ENCODE assay signal across 9 cellular contexts in the genomic region with DNA sequence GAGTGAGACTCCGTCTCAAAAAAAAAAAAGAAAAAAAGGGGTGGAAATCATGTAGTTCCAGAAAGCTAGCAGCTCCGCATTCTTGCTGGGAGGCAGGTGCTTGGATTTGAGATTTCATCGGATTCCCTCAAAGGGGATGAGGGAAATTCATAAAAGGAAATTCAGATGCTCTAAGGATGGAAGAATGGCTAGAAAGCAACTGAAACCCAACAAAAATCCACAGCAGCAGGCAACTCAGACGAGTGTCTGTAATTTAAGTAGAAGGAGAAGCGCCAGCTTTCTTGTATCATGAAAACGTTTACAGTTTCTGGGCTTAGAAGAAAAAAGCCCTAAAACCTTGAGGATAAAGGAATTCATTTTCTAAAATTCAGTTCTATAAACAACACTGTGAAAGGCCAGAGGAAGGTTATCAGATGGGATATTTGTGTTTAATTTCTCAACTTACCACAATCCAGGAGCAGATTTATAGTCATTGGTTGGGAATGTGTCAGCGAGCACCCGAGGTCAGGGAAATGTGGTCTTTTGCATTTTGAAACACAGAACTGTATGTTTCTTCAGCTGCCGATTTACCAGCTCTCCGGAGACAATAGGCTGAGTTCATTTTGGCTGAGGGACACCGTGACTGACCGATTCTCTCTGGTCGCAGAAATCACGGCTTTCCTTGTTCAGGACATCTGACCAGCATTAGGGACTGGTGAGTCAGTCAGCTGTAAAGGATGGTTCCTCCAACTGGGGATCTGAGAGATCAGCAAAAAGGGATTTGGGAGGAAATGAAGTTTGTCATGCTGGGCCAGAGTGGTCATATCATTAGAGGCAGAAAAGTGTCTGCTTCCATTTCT.
DNase-seq lines count a peak whose midpoint lies in the region; TF ChIP-seq lines count a peak whose summit lies in the region.
"Had no signal": no experiment of that assay in that cellular context is flagged by ENCODE, and none has a peak within 500 bp of the region (broad histone marks: within the 10 kb centered on the region; RNA-seq: fewer than 3 reads in every experiment).

No MANE protein-coding gene starts in this region.

- H3K36me3 ChIP-seq in GM23248 (ENCODE audit: low read depth) (no peaks in the 10 kb centered on the region), right atrium auricular region (no peaks in the 10 kb centered on the region), skeletal muscle satellite cell (ENCODE audit: insufficient read depth, low read length) (no peaks in the 10 kb centered on the region)
- H3K36me3 ChIP-seq: neutrophil had no signal

- H3K9me3 ChIP-seq in GM23248 (ENCODE audit: low read depth): no peaks in the 10 kb centered on the region
- H3K9me3 ChIP-seq in right atrium auricular region: no peaks in the 10 kb centered on the region
- no peaks in the 10 kb centered on the region for H3K9me3 ChIP-seq in skeletal muscle satellite cell (replicated peaks; ENCODE audit: low read length)
- H3K9me3 ChIP-seq: neutrophil had no signal

- H3K4me3 ChIP-seq in GM23248: peak overlapping the region; percentile 49
- H3K4me3 ChIP-seq in astrocyte of the cerebellum (ENCODE audit: low read depth, low read length): no peak overlapping the region
- no peak overlapping the region for H3K4me3 ChIP-seq in right atrium auricular region
- H3K4me3 ChIP-seq in skeletal muscle satellite cell (ENCODE audit: low read length): no peak overlapping the region

- H3F3A ChIP-seq in GM23248 (ENCODE audit: insufficient read depth): peaks cover 49% of the 10 kb centered on the region

- TF ChIP-seq CTCF in astrocyte of the cerebellum (IDR thresholded peaks at IDR 0.05; ENCODE audit: low read depth, low read length, missing control alignments) (no peak), right atrium auricular region (IDR thresholded peaks at IDR 0.05) (no peak), GM10248 (IDR thresholded peaks at IDR 0.05; ENCODE audit: control extremely low read depth, extremely low read depth, low read depth, missing control alignments) (no peak)

- no peaks in the 10 kb centered on the region for H3K79me2 ChIP-seq in GM23248 (ENCODE audit: insufficient read depth)

- POLR2A ChIA-PET in GM10248 (lab: Yijun Ruan, JAX): no interaction called here

- DNase-seq in GM23248 (peak; percentile 86), astrocyte of the cerebellum (ENCODE audit: low read depth) (peak; percentile 99), right atrium auricular region (ENCODE audit: low spot score) (peak; percentile 78), Kasumi-1 (lab: John Stamatoyannopoulos, UW) (no peak), GM10248 (ENCODE audit: extremely low spot score) (no peak), COLO668 (lab: John Stamatoyannopoulos, UW; ENCODE audit: unreplicated experiment) (no peak)
- no peak for DNase-seq in effector CD4-positive, alpha-beta T cell

- CTCF ChIA-PET in GM10248 (lab: Yijun Ruan, JAX): no interaction called here

- in situ Hi-C loops in GM23248 (cut with MboI): no loop called here
- in situ Hi-C loops in astrocyte of the cerebellum (cut with HindIII; ENCODE audit: low sequenced_read_pairs): no loop called here

- H2AFZ ChIP-seq in GM23248: peak overlapping the region; percentile 4

- H3K27me3 ChIP-seq in GM23248 (replicated peaks; ENCODE audit: insufficient read depth) (no peaks in the 10 kb centered on the region), right atrium auricular region (no peaks in the 10 kb centered on the region), skeletal muscle satellite cell (ENCODE audit: control insufficient read depth, insufficient read depth, low read length) (no peaks in the 10 kb centered on the region)

- 10 to 11% methylated on average over 13 to 14 of the region's 14 CpGs for WGBS in GM23248 (ENCODE audit: low coverage in 1 of 2, low lambda C conversion rate in 2 of 2, missing lambda C conversion rate in 2 of 2), 2 experiments

- H3K9ac ChIP-seq in GM23248 (peak overlapping the region; percentile 50), skeletal muscle satellite cell (ENCODE audit: low read depth, low read length) (peak overlapping the region; percentile 77)

- H3K4me2 ChIP-seq in GM23248 (ENCODE audit: unreplicated experiment) (peak overlapping the region; percentile 72), skeletal muscle satellite cell (ENCODE audit: low read length) (peak overlapping the region; percentile 66)

- no peaks in the 10 kb centered on the region for H4K20me1 ChIP-seq in GM23248 (ENCODE audit: insufficient read depth)

- H3K27ac ChIP-seq in GM23248: peak overlapping the region; percentile 68
- H3K27ac ChIP-seq in right atrium auricular region: peak overlapping the region; percentile 43 to 64
- H3K27ac ChIP-seq: neutrophil had no signal

- H3K9me2 ChIP-seq in GM23248 (ENCODE audit: insufficient read depth): no peaks in the 10 kb centered on the region

- H3K4me1 ChIP-seq in GM23248 (ENCODE audit: insufficient read depth): peaks cover 47% of the 10 kb centered on the region
- peaks cover 0 to 33% of the 10 kb centered on the region in 2 donors for H3K4me1 ChIP-seq in right atrium auricular region
- H3K4me1 ChIP-seq in skeletal muscle satellite cell (ENCODE audit: control insufficient read depth, insufficient read depth, low read length): peaks cover 69% of the 10 kb centered on the region

Comparison
In these comparisons a context has a peak if more than half of its experiments do, and no peak if none do; other contexts are left out.
1. DNase-seq: peak in GM23248 (single experiment), astrocyte of the cerebellum (single experiment) and right atrium auricular region (single experiment); none in Kasumi-1 (0 of 2), effector CD4-positive, alpha-beta T cell (single experiment), GM10248 (single experiment) and COLO668 (single experiment).